In the genomic region with DNA sequence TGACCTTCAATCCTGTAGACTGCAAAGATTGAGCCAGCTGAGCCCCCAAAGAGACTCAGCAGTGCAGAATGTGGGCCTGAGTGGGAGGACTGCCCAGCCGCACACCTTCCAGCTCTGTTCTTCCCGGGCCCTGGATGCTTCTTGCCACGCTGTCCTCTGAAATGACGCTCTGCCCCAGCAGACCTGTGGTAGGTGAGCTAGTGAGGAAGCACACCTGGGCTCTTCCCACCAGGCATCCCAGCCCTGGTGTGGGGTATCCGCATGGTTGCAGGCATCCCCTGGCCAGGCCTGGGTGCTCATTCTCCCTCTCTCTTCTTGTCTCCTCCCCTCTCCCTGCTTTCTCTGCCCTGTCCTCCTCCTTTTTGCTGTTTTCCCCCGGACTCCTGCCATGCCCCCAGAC, we compare ENCODE assay signal across 19 cellular contexts. TPM values are rescaled to one million over a fixed set of nuclear protein-coding genes. Genes with fewer than 3 reads are reported as not detected.
A peak's percentile ranks its signal among the peaks of the same experiment; 100 is the strongest.
DNase-seq lines count a peak whose midpoint lies in the region; ATAC-seq and TF ChIP-seq lines count a peak whose summit lies in the region.
"Had no signal": no experiment of that assay in that cellular context is flagged by ENCODE, and none has a peak within 500 bp of the region (broad histone marks: within the 10 kb centered on the region; RNA-seq: fewer than 3 reads in every experiment).

No MANE protein-coding gene starts in this region.

- no peak for TF ChIP-seq CTCF in HEK293 (tag by site-specific recombination; IDR thresholded peaks at IDR 0.05)

- POLR2A ChIA-PET in HEK293 (lab: Yijun Ruan, JAX) = interaction anchor here (0.5 kb wide), 1 partner anchor 183 kb away, joined by 5 read pairs; no protein-coding TSS in a partner anchor

- H3K9me3 ChIP-seq in HEK293 (ENCODE audit: control insufficient read depth, insufficient read depth, low read depth, low read length) = no peaks in the 10 kb centered on the region
- peaks cover 0 to 5% of the 10 kb centered on the region in 2 donors for H3K9me3 ChIP-seq in neuronal stem cell (replicated peaks in 1 of 2; ENCODE audit: control insufficient read depth in 2 of 2, insufficient read depth in 1 of 2, low read depth in 1 of 2, low read length in 2 of 2)
- H3K9me3 ChIP-seq: Peyer's patch had no signal

- H3K27ac ChIP-seq in HEK293 (ENCODE audit: extremely low read depth, low read depth, low read length) = no peak overlapping the region
- no peak overlapping the region for H3K27ac ChIP-seq in neuronal stem cell (replicated peaks; ENCODE audit: low read length)
- H3K27ac ChIP-seq: Peyer's patch had no signal

- no peak overlapping the region for H4K91ac ChIP-seq in neuronal stem cell (ENCODE audit: low read depth, low read length, poor library complexity)

- WGBS in neuronal stem cell (ENCODE audit: extremely low coverage in 2 of 2, insufficient read length in 2 of 2, insufficient replicate concordance in 1 of 2), 2 donors = no CpG with 5 or more reads among the region's 6 CpGs

- H4K8ac ChIP-seq in neuronal stem cell (ENCODE audit: low read depth, low read length) = no peak overlapping the region

- no peak overlapping the region for H3K18ac ChIP-seq in neuronal stem cell (ENCODE audit: low read length)

- no peak overlapping the region for H2AFZ ChIP-seq in neuronal stem cell (ENCODE audit: low read length)

- no peak overlapping the region for H3K23ac ChIP-seq in neuronal stem cell (ENCODE audit: low read depth, low read length, poor library complexity)

- H3K79me1 ChIP-seq in neuronal stem cell (ENCODE audit: low read depth, low read length) = peaks cover 16% of the 10 kb centered on the region

- intact Hi-C loops in activated naive CD4-positive, alpha-beta T cell treated with anti-CD3 and anti-CD28 coated beads for 36 hours (cut with micrococcal nuclease) = no loop called here

- H3K36me3 Mint-ChIP-seq in activated naive CD4-positive, alpha-beta T cell treated with anti-CD3 and anti-CD28 coated beads for 36 hours (ENCODE audit: low read depth) = peaks cover 10% of the 10 kb centered on the region
- peaks cover 12 to 15% of the 10 kb centered on the region in 2 donors for H3K36me3 Mint-ChIP-seq in activated naive CD4-positive, alpha-beta T cell treated with anti-CD3 and anti-CD28 coated beads, Interleukin-2, amount 50 U/mL, for 72 hours

- no peak overlapping the region for H2BK12ac ChIP-seq in neuronal stem cell (ENCODE audit: low read length)

- peak overlapping the region; percentile 37 for H2BK15ac ChIP-seq in neuronal stem cell (ENCODE audit: low read length)

- H2BK5ac ChIP-seq in neuronal stem cell (ENCODE audit: low read length) = no peak overlapping the region

- H3K4me3 Mint-ChIP-seq in activated naive CD4-positive, alpha-beta T cell treated with anti-CD3 and anti-CD28 coated beads for 36 hours = no peak overlapping the region
- H3K4me3 Mint-ChIP-seq: CD14-positive monocyte, IgD-negative memory B cell had no signal

- H2AK5ac ChIP-seq in neuronal stem cell (ENCODE audit: low read depth, low read length) = no peak overlapping the region

- ATAC-seq in activated naive CD4-positive, alpha-beta T cell treated with anti-CD3 and anti-CD28 coated beads, Interleukin-2, amount 50 U/mL, for 72 hours = no peak

- H3K4me1 Mint-ChIP-seq in activated naive CD4-positive, alpha-beta T cell treated with anti-CD3 and anti-CD28 coated beads for 36 hours (ENCODE audit: low read depth) = peaks cover 21% of the 10 kb centered on the region

- no peak overlapping the region for H3K4me2 ChIP-seq in neuronal stem cell (ENCODE audit: insufficient read depth, low read length, poor library complexity, severe bottlenecking)

- no peaks in the 10 kb centered on the region for H3K27me3 Mint-ChIP-seq in activated naive CD4-positive, alpha-beta T cell treated with anti-CD3 and anti-CD28 coated beads for 36 hours (ENCODE audit: low read depth)
- H3K27me3 Mint-ChIP-seq: IgD-negative memory B cell had no signal

- H3K4me1 ChIP-seq in HEK293 (ENCODE audit: control insufficient read depth, insufficient read depth, low read length) = no peaks in the 10 kb centered on the region
- H3K4me1 ChIP-seq in neuronal stem cell (ENCODE audit: control insufficient read depth in 2 of 2, insufficient read depth in 1 of 2, low read depth in 1 of 2, low read length in 2 of 2) = peaks cover 0 to 2% of the 10 kb centered on the region in 2 donors

- CTCF ChIA-PET in activated naive CD4-positive, alpha-beta T cell treated with anti-CD3 and anti-CD28 coated beads for 36 hours (lab: Charles Lee) = interaction anchor here (0.6 to 0.7 kb wide), 2 partner anchors 63 to 81 kb away, joined by 3 read pairs; no protein-coding TSS in a partner anchor
- CTCF ChIA-PET in HEK293 (lab: Yijun Ruan, JAX) = interaction anchor here (0.6 kb wide), 1 partner anchor 174 kb away, joined by 4 read pairs; a partner anchor contains a TSS

- H3K14ac ChIP-seq in neuronal stem cell (ENCODE audit: low read length) = no peak overlapping the region

- no peak overlapping the region for H3K4ac ChIP-seq in neuronal stem cell (ENCODE audit: low read length)

- peak overlapping the region; percentile 8 for H3K27ac Mint-ChIP-seq in activated naive CD4-positive, alpha-beta T cell treated with anti-CD3 and anti-CD28 coated beads for 36 hours
- peak overlapping the region in 1 of 2 donors; percentile 39 for H3K27ac Mint-ChIP-seq in activated naive CD4-positive, alpha-beta T cell treated with anti-CD3 and anti-CD28 coated beads, Interleukin-2, amount 50 U/mL, for 72 hours
- H3K27ac Mint-ChIP-seq: IgD-negative memory B cell had no signal

- peaks cover 0 to 28% of the 10 kb centered on the region in 2 experiments; a peak in 1 of 3 replicates for H3K36me3 ChIP-seq in HEK293 (ENCODE audit: control insufficient read depth in 2 of 2, insufficient read depth in 1 of 2, low read length in 2 of 2)
- peaks cover 26 to 62% of the 10 kb centered on the region in 2 donors for H3K36me3 ChIP-seq in neuronal stem cell (replicated peaks in 1 of 2; ENCODE audit: control insufficient read depth in 2 of 2, insufficient read depth in 2 of 2, low read length in 2 of 2)

- H3K9ac ChIP-seq in neuronal stem cell (ENCODE audit: low read depth, low read length, poor library complexity) = no peak overlapping the region

- DNase-seq in activated naive CD4-positive, alpha-beta T cell treated with anti-CD3 and anti-CD28 coated beads for 36 hours = no peak
- no peak for DNase-seq in activated naive CD4-positive, alpha-beta T cell treated with anti-CD3 and anti-CD28 coated beads, Interleukin-2, amount 50 U/mL, for 72 hours (ENCODE audit: low spot score in 2 of 2)
- peak; percentile 14 for DNase-seq in ecto neural progenitor cell (ENCODE audit: low spot score)
- no peak for DNase-seq in neuronal stem cell (ENCODE audit: low spot score)
- no peak for DNase-seq in NCI-H2227 treated with DMSO at 0.1 percent for 48 hours (lab: John Stamatoyannopoulos, UW)
- no peak for DNase-seq in NCI-H69 (lab: John Stamatoyannopoulos, UW)
- DNase-seq in NCI-H1105 (lab: John Stamatoyannopoulos, UW) = no peak
- DNase-seq: 8988T, DND-41, HCEC 1CT, Karpas-422, NCI-H1436, NCI-H2029 treated with DMSO at 0.1 percent for 48 hours, NCI-H2171 treated with DMSO at 0.1 percent for 48 hours, NCI-H446 treated with DMSO at 0.1 percent for 48 hours, Peyer's patch had no signal

- no peaks in the 10 kb centered on the region for H3K9me3 Mint-ChIP-seq in activated naive CD4-positive, alpha-beta T cell treated with anti-CD3 and anti-CD28 coated beads for 36 hours
- no peaks in the 10 kb centered on the region for H3K9me3 Mint-ChIP-seq in activated naive CD4-positive, alpha-beta T cell treated with anti-CD3 and anti-CD28 coated beads, Interleukin-2, amount 50 U/mL, for 72 hours
- H3K9me3 Mint-ChIP-seq: IgD-negative memory B cell had no signal

- H2BK120ac ChIP-seq in neuronal stem cell (ENCODE audit: low read depth, low read length) = peak overlapping the region; percentile 72

- H3K4me3 ChIP-seq in HEK293 (ENCODE audit: low read depth, low read length) (no peak overlapping the region), neuronal stem cell (ENCODE audit: low read length in 2 of 2) (no peak overlapping the region)
- H3K4me3 ChIP-seq: Peyer's patch had no signal

- H3K27me3 ChIP-seq in neuronal stem cell (ENCODE audit: control insufficient read depth in 3 of 3, insufficient read depth in 3 of 3, low read depth in 1 of 3, low read length in 3 of 3) = no peaks in the 10 kb centered on the region
- H3K27me3 ChIP-seq: Peyer's patch had no signal

TF ChIP-seq in HEK293, 187 proteins besides CTCF, POLR2A, EP300 and RAD21:
- 0 out of 2 replicates have a peak, but pooled peaks have one; percentile 21 for TF ChIP-seq EGR2 (tag by site-specific recombination; IDR thresholded peaks at IDR 0.05; ENCODE audit: low read depth)
- TF ChIP-seq ZBTB17 (tag by site-specific recombination; IDR thresholded peaks at IDR 0.05) = no peak
- peak; percentile 56 for TF ChIP-seq ZFHX2 (tag by site-specific recombination; conservative IDR thresholded peaks at IDR 0.05)
TF ChIP-seq in HEK293: peak in this region for 2.

RNA-seq across cellular contexts. Expression of a gene that starts 9.8 kb away (rescaled TPM):
- total RNA-seq in activated naive CD4-positive, alpha-beta T cell treated with anti-CD3 and anti-CD28 coated beads for 36 hours = 10 to 100 TPM; 13.3 to 13.4 TPM
- total RNA-seq in activated naive CD4-positive, alpha-beta T cell treated with anti-CD3 and anti-CD28 coated beads, Interleukin-2, amount 50 U/mL, for 72 hours = 10 to 100 TPM; 22.1 to 26.8 TPM
- 17.1 TPM for polyA plus RNA-seq in neuronal stem cell (2013, experiment 1 of 2)
- polyA plus RNA-seq in neuronal stem cell (2013, experiment 2 of 2) = 16.7 TPM

RNA-seq across cellular contexts. Expression of a gene that starts 24.6 kb away (rescaled TPM):
- total RNA-seq in activated naive CD4-positive, alpha-beta T cell treated with anti-CD3 and anti-CD28 coated beads for 36 hours = 10 to 100 TPM; 91.4 to 93.6 TPM
- total RNA-seq in activated naive CD4-positive, alpha-beta T cell treated with anti-CD3 and anti-CD28 coated beads, Interleukin-2, amount 50 U/mL, for 72 hours = 100 to 1,000 TPM; 121 to 123 TPM
- polyA plus RNA-seq in neuronal stem cell (2013, experiment 1 of 2) = 86.2 TPM
- 86.9 TPM for polyA plus RNA-seq in neuronal stem cell (2013, experiment 2 of 2)

RNA-seq across cellular contexts. Expression of a gene that starts 28.1 kb away (rescaled TPM):
- 100 to 1,000 TPM; 109 to 111 TPM for total RNA-seq in activated naive CD4-positive, alpha-beta T cell treated with anti-CD3 and anti-CD28 coated beads for 36 hours
- 100 to 1,000 TPM; 112 to 114 TPM for total RNA-seq in activated naive CD4-positive, alpha-beta T cell treated with anti-CD3 and anti-CD28 coated beads, Interleukin-2, amount 50 U/mL, for 72 hours
- polyA plus RNA-seq in neuronal stem cell (2013, experiment 1 of 2) = 108 TPM
- 109 TPM for polyA plus RNA-seq in neuronal stem cell (2013, experiment 2 of 2)

RNA-seq across cellular contexts. Expression of a gene that starts 39.1 kb away (rescaled TPM):
- 100 to 1,000 TPM; 475 to 483 TPM for total RNA-seq in activated naive CD4-positive, alpha-beta T cell treated with anti-CD3 and anti-CD28 coated beads for 36 hours
- 100 to 1,000 TPM; 446 to 497 TPM for total RNA-seq in activated naive CD4-positive, alpha-beta T cell treated with anti-CD3 and anti-CD28 coated beads, Interleukin-2, amount 50 U/mL, for 72 hours
- polyA plus RNA-seq in neuronal stem cell (2013, experiment 1 of 2) = 759 TPM
- polyA plus RNA-seq in neuronal stem cell (2013, experiment 2 of 2) = 741 TPM
